21 cellular contexts compared by ENCODE assay signal in the genomic region with DNA sequence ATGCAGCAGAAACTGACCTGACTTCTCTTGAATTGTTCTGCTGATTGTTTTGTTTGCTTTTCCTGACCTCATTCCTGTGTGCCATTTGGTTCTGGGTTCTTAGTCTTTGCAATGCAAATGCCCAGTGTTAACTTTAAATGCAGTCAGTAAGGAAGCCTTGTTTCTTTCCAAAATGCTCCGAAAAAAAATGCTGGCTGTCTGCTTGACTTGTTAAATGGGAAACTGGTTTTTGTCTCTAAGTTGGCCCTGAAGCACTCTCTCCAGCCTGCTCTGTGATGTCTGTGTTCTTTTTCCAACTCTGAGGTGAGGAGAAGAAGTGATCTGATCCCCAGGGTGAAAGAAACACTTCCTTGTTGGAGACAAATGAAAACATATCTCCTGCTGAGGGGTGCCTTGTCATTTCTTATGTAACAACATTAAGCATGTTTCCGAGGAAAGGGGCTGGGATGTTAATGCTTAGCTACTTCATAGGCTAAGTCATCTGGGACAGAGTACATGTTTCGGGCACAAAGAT.
DNase-seq lines count a peak whose midpoint lies in the region; ATAC-seq and TF ChIP-seq lines count a peak whose summit lies in the region.
"Had no signal": no experiment of that assay in that cellular context is flagged by ENCODE, and none has a peak within 500 bp of the region (broad histone marks: within the 10 kb centered on the region; RNA-seq: fewer than 3 reads in every experiment).

No MANE protein-coding gene starts in this region.

- H3K9ac ChIP-seq in IMR-90 (ENCODE audit: low read depth, low read length) (no peak overlapping the region), fibroblast of lung (ENCODE audit: insufficient read depth, low read length) (no peak overlapping the region)

- BruUV-seq in IMR-90 (replicated peaks; lab: Mats Ljungman, UMichigan) = no TSS peak

- peak overlapping the region; percentile 29; the same call in 1 of the 2 replicates for H2BK120ac ChIP-seq in IMR-90 (ENCODE audit: low read depth, low read length)

- POLR2A ChIA-PET in IMR-90 (lab: Charles Lee; ENCODE audit: unreplicated experiment) = no interaction called here

- no peaks in the 10 kb centered on the region for H3K79me2 ChIP-seq in fibroblast of lung (ENCODE audit: control insufficient read depth, insufficient read depth, low read length)

- in situ Hi-C loops in IMR-90 (cut with MboI; ENCODE audit: low sequenced_read_pairs) = no loop called here

- H3K27me3 ChIP-seq in IMR-90 (ENCODE audit: control insufficient read depth, insufficient read depth, low read length) (no peaks in the 10 kb centered on the region), fibroblast of lung (ENCODE audit: control insufficient read depth, insufficient read depth, low read length) (no peaks in the 10 kb centered on the region)
- H3K27me3 ChIP-seq: esophagus muscularis mucosa had no signal

- no peak overlapping the region for H3K18ac ChIP-seq in IMR-90 (ENCODE audit: low read depth, low read length)

- H3K36me3 ChIP-seq in IMR-90 (ENCODE audit: control insufficient read depth, insufficient read depth, low read length) (no peaks in the 10 kb centered on the region), fibroblast of lung (ENCODE audit: control insufficient read depth, insufficient read depth, low read length) (no peaks in the 10 kb centered on the region)
- H3K36me3 ChIP-seq: esophagus muscularis mucosa had no signal

- intact Hi-C loops in IMR-90 (cut with micrococcal nuclease) = no loop called here

- peaks cover 11% of the 10 kb centered on the region for H3K4me1 Mint-ChIP-seq in nephron
- H3K4me1 Mint-ChIP-seq: activated naive CD4-positive, alpha-beta T cell treated with anti-CD3 and anti-CD28 coated beads, Interleukin-2, amount 10 ng/mL, durations not matched to agents 7 days and 5 days had no signal

- H2AK9ac ChIP-seq in IMR-90 (replicated peaks; ENCODE audit: low read depth, low read length, poor library complexity) = no peak overlapping the region

- H4K8ac ChIP-seq in IMR-90 (ENCODE audit: low read depth in 2 of 2, low read length in 2 of 2) = no peak overlapping the region

- H3K4me3 ChIP-seq in IMR-90 (ENCODE audit: insufficient read depth, low read depth, low read length) (no peak overlapping the region), fibroblast of lung (replicated peaks in 1 of 4; ENCODE audit: control extremely low read depth in 1 of 4, insufficient read depth in 1 of 4, low read depth in 3 of 4, low read length in 4 of 4) (no peak overlapping the region)
- H3K4me3 ChIP-seq: esophagus muscularis mucosa had no signal

- H3K27ac ChIP-seq in IMR-90 (ENCODE audit: insufficient read depth, low read length) (no peak overlapping the region), fibroblast of lung (ENCODE audit: insufficient read depth, low read length) (no peak overlapping the region)
- H3K27ac ChIP-seq: esophagus muscularis mucosa, VCaP had no signal

- H3K4me2 ChIP-seq in IMR-90 (ENCODE audit: low read depth, low read length) (no peak overlapping the region), fibroblast of lung (ENCODE audit: extremely low read depth, insufficient read depth, low read length) (no peak overlapping the region)

- no peak overlapping the region for H2BK15ac ChIP-seq in IMR-90 (ENCODE audit: low read depth, low read length)

- no CpG with 5 or more reads among the region's 3 CpGs for WGBS in IMR-90 (ENCODE audit: extremely low coverage in 2 of 2, insufficient read length in 1 of 2), 2 experiments

- no peak for TF ChIP-seq POLR2A in IMR-90 (IDR thresholded peaks at IDR 0.05; ENCODE audit: low read depth, low read length)

- H3K56ac ChIP-seq in IMR-90 (ENCODE audit: extremely low read depth, insufficient read depth, low read length) = no peak overlapping the region

- no peaks in the 10 kb centered on the region for H4K20me1 ChIP-seq in IMR-90 (ENCODE audit: insufficient read depth, low read length)
- no peaks in the 10 kb centered on the region for H4K20me1 ChIP-seq in fibroblast of lung (ENCODE audit: control insufficient read depth, extremely low read depth, insufficient read depth, low read length)

- CTCF ChIA-PET in IMR-90 (lab: Yijun Ruan, JAX) = no interaction called here

- H3K4ac ChIP-seq in IMR-90 (ENCODE audit: low read depth, low read length) = 0 out of 2 replicates have a peak overlapping the region, but pooled peaks have one; percentile 30

- ATAC-seq in IMR-90 (ENCODE audit: low read depth) = no peak
- ATAC-seq in GM19023 (IDR thresholded peaks at IDR 0.05; ENCODE audit: unreplicated experiment) = no peak
- no peak for ATAC-seq in GM21786 (IDR thresholded peaks at IDR 0.05; ENCODE audit: unreplicated experiment)
- ATAC-seq: activated CD8-positive, alpha-beta T cell treated with anti-CD3 and anti-CD28 coated beads for 36 hours; natural killer cell treated with Interleukin-12 subunit alpha and Interleukin-12 subunit beta and Interleukin-15 and Interleukin-18, amount 100 ng/mL, for 72 hours had no signal

- no peak overlapping the region for H2BK5ac ChIP-seq in IMR-90 (ENCODE audit: low read depth, low read length, poor library complexity, severe bottlenecking)

- H3K23ac ChIP-seq in IMR-90 (ENCODE audit: low read depth, low read length) = no peak overlapping the region

- H3K9me3 ChIP-seq in IMR-90 (ENCODE audit: control insufficient read depth, insufficient read depth, low read length) (no peaks in the 10 kb centered on the region), fibroblast of lung (ENCODE audit: control insufficient read depth, insufficient read depth, low read depth, low read length) (no peaks in the 10 kb centered on the region)
- H3K9me3 ChIP-seq: esophagus muscularis mucosa had no signal

- no peaks in the 10 kb centered on the region for H3K27me3 Mint-ChIP-seq in nephron (ENCODE audit: low read depth)
- H3K27me3 Mint-ChIP-seq: activated CD8-positive, alpha-beta T cell treated with anti-CD3 and anti-CD28 coated beads for 36 hours; activated naive CD4-positive, alpha-beta T cell treated with anti-CD3 and anti-CD28 coated beads, Interleukin-2, amount 10 ng/mL, durations not matched to agents 7 days and 5 days; activated T-cell treated with anti-CD3 and anti-CD28 coated beads, Interleukin-2, amount 50 U/mL, for 24 hours; natural killer cell treated with Interleukin-12 subunit alpha and Interleukin-12 subunit beta and Interleukin-15 and Interleukin-18, amount 100 ng/mL, for 72 hours had no signal

- H4K91ac ChIP-seq in IMR-90 (ENCODE audit: insufficient read depth, low read depth, low read length) = no peak overlapping the region

- peak overlapping the region; percentile 0; the same call in 1 of the 2 replicates for H3K14ac ChIP-seq in IMR-90 (replicated peaks; ENCODE audit: low read depth, low read length)

- no peaks in the 10 kb centered on the region for H3K4me1 ChIP-seq in IMR-90 (ENCODE audit: control insufficient read depth, insufficient read depth, low read length)
- no peaks in the 10 kb centered on the region for H3K4me1 ChIP-seq in fibroblast of lung (ENCODE audit: control insufficient read depth, extremely low read depth, insufficient read depth, low read length)
- H3K4me1 ChIP-seq: esophagus muscularis mucosa had no signal

- DNase-seq in DMS53 treated with DMSO at 0.1 percent for 48 hours (lab: John Stamatoyannopoulos, UW; ENCODE audit: unreplicated experiment) (peak; percentile 16), IMR-90 (no peak), fibroblast of lung (ENCODE audit: low read depth in 2 of 2) (no peak), GF-D8 (lab: John Stamatoyannopoulos, UW) (no peak)
- no peak for DNase-seq in activated CD4-positive, alpha-beta T cell treated with anti-CD3 and anti-CD28 coated beads for 1 hour
- DNase-seq: activated CD8-positive, alpha-beta T cell treated with anti-CD3 and anti-CD28 coated beads for 36 hours; activated naive CD4-positive, alpha-beta T cell treated with anti-CD3 and anti-CD28 coated beads, Interleukin-2, amount 10 ng/mL, durations not matched to agents 7 days and 5 days; activated T-cell treated with anti-CD3 and anti-CD28 coated beads, Interleukin-2, amount 50 U/mL, for 24 hours; aorta; effector CD4-positive, alpha-beta T cell; islet precursor cell; NCI-H1105 treated with DMSO at 0.1 percent for 48 hours; NCI-H524; SHP77 treated with DMSO at 0.1 percent for 48 hours had no signal

- H3K27ac Mint-ChIP-seq in nephron = peak overlapping the region in 2 of 3 experiments; percentile 10 to 13
- H3K27ac Mint-ChIP-seq: activated CD8-positive, alpha-beta T cell treated with anti-CD3 and anti-CD28 coated beads for 36 hours; activated naive CD4-positive, alpha-beta T cell treated with anti-CD3 and anti-CD28 coated beads, Interleukin-2, amount 10 ng/mL, durations not matched to agents 7 days and 5 days; activated T-cell treated with anti-CD3 and anti-CD28 coated beads, Interleukin-2, amount 50 U/mL, for 24 hours; natural killer cell treated with Interleukin-12 subunit alpha and Interleukin-12 subunit beta and Interleukin-15 and Interleukin-18, amount 100 ng/mL, for 72 hours; T-helper 1 cell treated with Interleukin-12 subunit alpha and Interleukin-12 subunit beta and Interleukin-4 antibody, amounts not matched to agents 30 μg/mL and 1 μg/mL, for 36 hours had no signal

- dilution Hi-C loops in IMR-90 (cut with HindIII; ENCODE audit: low sequenced_read_pairs, unreplicated experiment) = no loop called here

- peak overlapping the region; percentile 63 for H2AFZ ChIP-seq in IMR-90 (replicated peaks; ENCODE audit: low read length, poor library complexity)
- H2AFZ ChIP-seq in fibroblast of lung (ENCODE audit: low read length) = peak overlapping the region; percentile 19

- no peak overlapping the region for H4K5ac ChIP-seq in IMR-90 (ENCODE audit: low read depth, low read length)

- no peak for TF ChIP-seq RAD21 in IMR-90 (IDR thresholded peaks at IDR 0.05; ENCODE audit: low read length)

- no peaks in the 10 kb centered on the region for H3K9me3 Mint-ChIP-seq in nephron
- H3K9me3 Mint-ChIP-seq: activated CD8-positive, alpha-beta T cell treated with anti-CD3 and anti-CD28 coated beads for 36 hours; activated naive CD4-positive, alpha-beta T cell treated with anti-CD3 and anti-CD28 coated beads, Interleukin-2, amount 10 ng/mL, durations not matched to agents 7 days and 5 days; activated T-cell treated with anti-CD3 and anti-CD28 coated beads, Interleukin-2, amount 50 U/mL, for 24 hours; T-helper 1 cell treated with Interleukin-12 subunit alpha and Interleukin-12 subunit beta and Interleukin-4 antibody, amounts not matched to agents 30 μg/mL and 1 μg/mL, for 36 hours had no signal

- no peak overlapping the region for H3K4me3 Mint-ChIP-seq in nephron
- H3K4me3 Mint-ChIP-seq: activated CD8-positive, alpha-beta T cell treated with anti-CD3 and anti-CD28 coated beads for 36 hours; activated naive CD4-positive, alpha-beta T cell treated with anti-CD3 and anti-CD28 coated beads, Interleukin-2, amount 10 ng/mL, durations not matched to agents 7 days and 5 days; activated T-cell treated with anti-CD3 and anti-CD28 coated beads, Interleukin-2, amount 50 U/mL, for 24 hours; natural killer cell treated with Interleukin-12 subunit alpha and Interleukin-12 subunit beta and Interleukin-15 and Interleukin-18, amount 100 ng/mL, for 72 hours; T-helper 1 cell treated with Interleukin-12 subunit alpha and Interleukin-12 subunit beta and Interleukin-4 antibody, amounts not matched to agents 30 μg/mL and 1 μg/mL, for 36 hours had no signal

- no peak overlapping the region for H2AK5ac ChIP-seq in IMR-90 (ENCODE audit: low read depth, low read length)

- no peaks in the 10 kb centered on the region for H3K79me1 ChIP-seq in IMR-90 (ENCODE audit: low read depth in 1 of 2, low read length in 2 of 2)

- no peaks in the 10 kb centered on the region for H3K36me3 Mint-ChIP-seq in nephron (ENCODE audit: low read depth)
- H3K36me3 Mint-ChIP-seq: activated naive CD4-positive, alpha-beta T cell treated with anti-CD3 and anti-CD28 coated beads, Interleukin-2, amount 10 ng/mL, durations not matched to agents 7 days and 5 days; natural killer cell treated with Interleukin-12 subunit alpha and Interleukin-12 subunit beta and Interleukin-15 and Interleukin-18, amount 100 ng/mL, for 72 hours had no signal

- no peaks in the 10 kb centered on the region for H3K9me1 ChIP-seq in IMR-90 (ENCODE audit: insufficient read depth, low read length)

- no peak overlapping the region for H2BK20ac ChIP-seq in IMR-90 (ENCODE audit: low read depth, low read length)

- TF ChIP-seq CTCF in IMR-90 (conservative IDR thresholded peaks at IDR 0.05; ENCODE audit: low read depth, low read length) = no peak
- TF ChIP-seq CTCF in fibroblast of lung (conservative IDR thresholded peaks at IDR 0.05 in 1 of 2, IDR thresholded peaks at IDR 0.05 in 1 of 2; ENCODE audit: low read depth in 1 of 2, low read length in 2 of 2) = no peak
- no peak for TF ChIP-seq CTCF in nephron (IDR thresholded peaks at IDR 0.05; ENCODE audit: unreplicated experiment in 3 of 3)
